10 cellular contexts compared by ENCODE assay signal in the genomic region with DNA sequence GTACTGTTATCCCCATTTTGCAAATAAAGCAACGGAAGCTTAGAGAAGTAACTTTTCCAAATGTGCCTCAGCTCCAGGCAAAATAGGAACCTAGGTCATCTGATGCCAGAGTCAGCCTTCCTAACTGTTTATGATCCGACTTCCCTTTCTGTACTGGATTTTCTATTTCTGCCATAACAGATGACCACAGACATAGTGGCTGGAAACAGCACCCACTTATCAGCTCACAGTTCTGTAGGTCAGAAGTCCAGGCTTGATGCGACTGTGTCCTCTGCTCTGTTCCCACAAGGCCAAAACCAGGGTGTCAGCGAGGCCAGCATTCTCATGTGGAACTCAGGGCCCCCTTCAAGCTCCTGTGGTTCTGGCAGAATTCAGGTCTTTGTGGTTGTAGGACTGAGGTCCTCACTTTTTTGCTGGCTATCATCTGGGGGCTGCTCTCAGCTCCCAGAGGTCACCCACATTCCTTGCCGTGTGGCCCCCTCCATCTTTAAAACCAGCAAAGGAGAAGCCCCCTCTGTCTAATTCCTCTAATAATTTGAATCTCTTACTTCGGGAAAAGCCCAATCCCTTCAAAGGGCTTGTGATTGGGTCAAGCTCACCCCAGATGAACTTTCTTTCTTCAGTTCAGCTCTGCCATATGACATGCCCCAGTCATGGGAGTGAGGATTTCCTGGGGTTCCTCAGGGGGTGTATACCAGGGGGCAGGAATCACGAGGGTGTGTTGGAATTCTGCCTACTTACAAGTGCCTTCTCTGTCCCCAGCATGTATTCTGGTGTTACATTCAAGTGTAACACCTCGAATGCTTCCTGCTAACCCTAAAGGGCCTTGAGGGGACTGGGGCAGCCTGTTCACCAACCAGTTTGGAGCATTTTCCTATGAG. TPM values are rescaled to one million over a fixed set of nuclear protein-coding genes. Genes with fewer than 3 reads are reported as not detected.
DNase-seq lines count a peak whose midpoint lies in the region; ATAC-seq, FAIRE-seq and TF ChIP-seq lines count a peak whose summit lies in the region.
"Had no signal": no experiment of that assay in that cellular context is flagged by ENCODE, and none has a peak within 500 bp of the region (broad histone marks: within the 10 kb centered on the region; RNA-seq: fewer than 3 reads in every experiment).

No MANE protein-coding gene starts in this region.

- H4K20me1 ChIP-seq in astrocyte (ENCODE audit: insufficient read depth, low read length), result no peaks in the 10 kb centered on the region

- H3K9me3 ChIP-seq in astrocyte (ENCODE audit: insufficient read depth, low read depth, low read length), result no peaks in the 10 kb centered on the region
- no peaks in the 10 kb centered on the region for H3K9me3 ChIP-seq in kidney (ENCODE audit: control insufficient read depth in 1 of 2, low read length in 2 of 2)
- H3K9me3 ChIP-seq in thoracic aorta, result no peaks in the 10 kb centered on the region

- H3K4me3 ChIP-seq in astrocyte (ENCODE audit: insufficient read depth, low read depth, low read length) (no peak overlapping the region), kidney (ENCODE audit: low read length in 2 of 2) (no peak overlapping the region), thoracic aorta (peak overlapping the region; percentile 90)

- no peak overlapping the region for H3K27ac ChIP-seq in astrocyte (ENCODE audit: low read depth, low read length)
- no peak overlapping the region for H3K27ac ChIP-seq in kidney (ENCODE audit: low read depth in 2 of 2, low read length in 2 of 2)
- H3K27ac ChIP-seq in thoracic aorta, result peak overlapping the region in 1 of 2 donors; percentile 0

- H3K4me1 Mint-ChIP-seq in activated T-cell treated with anti-CD3 and anti-CD28 coated beads, Interleukin-2, amount 50 U/mL, for 24 hours (ENCODE audit: low read depth), result peaks cover 14% of the 10 kb centered on the region
- peaks cover 57% of the 10 kb centered on the region for H3K4me1 Mint-ChIP-seq in astrocyte (ENCODE audit: low read depth, unreplicated experiment)

- H3K9me3 Mint-ChIP-seq in activated T-cell treated with anti-CD3 and anti-CD28 coated beads, Interleukin-2, amount 50 U/mL, for 24 hours, result no peaks in the 10 kb centered on the region
- no peaks in the 10 kb centered on the region for H3K9me3 Mint-ChIP-seq in astrocyte (ENCODE audit: unreplicated experiment)

- FAIRE-seq in astrocyte (lab: Jason Lieb, UNC) (no peak), kidney (lab: Jason Lieb, UNC) (no peak), HTR-8/SVneo (lab: Jason Lieb, UNC) (no peak)
- FAIRE-seq: RCC 7860 had no signal

- TF ChIP-seq CTCF in astrocyte (IDR thresholded peaks at IDR 0.05; ENCODE audit: insufficient read depth, low read depth, low read length), result no peak
- TF ChIP-seq CTCF in kidney (IDR thresholded peaks at IDR 0.05; ENCODE audit: borderline replicate concordance, extremely low read depth, insufficient read depth), result no peak
- TF ChIP-seq CTCF in thoracic aorta (IDR thresholded peaks at IDR 0.05), result no peak

- H3K4me2 ChIP-seq in astrocyte (ENCODE audit: low read length), result peak overlapping the region; percentile 82

- DNase-seq in activated T-cell treated with anti-CD3 and anti-CD28 coated beads, Interleukin-2, amount 50 U/mL, for 24 hours, result no peak
- DNase-seq in activated T-cell treated with anti-CD3 and anti-CD28 coated beads, Interleukin-2, amount 50 U/mL, for 1 hour, result no peak
- DNase-seq in astrocyte (ENCODE audit: low read depth), result no peak
- DNase-seq in kidney, result peak; percentile 32
- DNase-seq in thoracic aorta (ENCODE audit: low spot score), result no peak
- DNase-seq in 8988T, result no peak
- no peak for DNase-seq in HTR-8/SVneo (ENCODE audit: insufficient read length, low spot score)

- no peak overlapping the region for H3K27ac Mint-ChIP-seq in activated T-cell treated with anti-CD3 and anti-CD28 coated beads, Interleukin-2, amount 50 U/mL, for 24 hours
- H3K27ac Mint-ChIP-seq in astrocyte (ENCODE audit: unreplicated experiment), result peak overlapping the region; percentile 66

- no peaks in the 10 kb centered on the region for H3K36me3 ChIP-seq in astrocyte (ENCODE audit: insufficient read depth, low read length)
- H3K36me3 ChIP-seq in kidney (ENCODE audit: control insufficient read depth in 1 of 2, insufficient read depth in 2 of 2, low read length in 2 of 2), result no peaks in the 10 kb centered on the region
- H3K36me3 ChIP-seq in thoracic aorta, result no peaks in the 10 kb centered on the region

- ATAC-seq in thoracic aorta (ENCODE audit: insufficient number of reproducible peaks, low FRiP score, low read depth) (no peak), HG02759 (IDR thresholded peaks at IDR 0.05; ENCODE audit: unreplicated experiment) (no peak)

- peaks cover 65% of the 10 kb centered on the region for H3K27me3 Mint-ChIP-seq in activated T-cell treated with anti-CD3 and anti-CD28 coated beads, Interleukin-2, amount 50 U/mL, for 24 hours
- peaks cover under 1% of the 10 kb centered on the region for H3K27me3 Mint-ChIP-seq in astrocyte (ENCODE audit: low read depth, unreplicated experiment)

- H3K4me3 Mint-ChIP-seq in activated T-cell treated with anti-CD3 and anti-CD28 coated beads, Interleukin-2, amount 50 U/mL, for 24 hours, result peak overlapping the region; percentile 70
- H3K4me3 Mint-ChIP-seq in astrocyte (ENCODE audit: unreplicated experiment), result peak overlapping the region; percentile 77

- intact Hi-C loops in kidney (cut with DNase I), result no loop called here

- H3K27me3 ChIP-seq in astrocyte (ENCODE audit: insufficient read depth, low read length) (no peaks in the 10 kb centered on the region), thoracic aorta (replicated peaks; ENCODE audit: insufficient read depth) (no peaks in the 10 kb centered on the region)

- peaks cover 37% of the 10 kb centered on the region for H3K4me1 ChIP-seq in astrocyte (ENCODE audit: insufficient read depth, low read length)
- peaks cover 4 to 10% of the 10 kb centered on the region in 2 donors for H3K4me1 ChIP-seq in kidney (ENCODE audit: control insufficient read depth in 1 of 2, insufficient read depth in 1 of 2, low read depth in 1 of 2, low read length in 2 of 2)
- H3K4me1 ChIP-seq in thoracic aorta (ENCODE audit: control insufficient read depth in 1 of 2, low read depth in 2 of 2), result peaks cover 6 to 27% of the 10 kb centered on the region in 2 donors

- H3K79me2 ChIP-seq in astrocyte (ENCODE audit: insufficient read depth, low read length), result no peaks in the 10 kb centered on the region

- no peaks in the 10 kb centered on the region for H3K36me3 Mint-ChIP-seq in activated T-cell treated with anti-CD3 and anti-CD28 coated beads, Interleukin-2, amount 50 U/mL, for 24 hours (ENCODE audit: low read depth)
- peaks cover 2% of the 10 kb centered on the region for H3K36me3 Mint-ChIP-seq in astrocyte (ENCODE audit: low read depth, unreplicated experiment)

- H2AFZ ChIP-seq in astrocyte (ENCODE audit: low read depth, low read length), result no peak overlapping the region

- no peak overlapping the region for H3K9ac ChIP-seq in astrocyte (ENCODE audit: low read length)
- peak overlapping the region in 1 of 2 donors; percentile 2 for H3K9ac ChIP-seq in kidney (ENCODE audit: low read length in 2 of 2)

RNA-seq across cellular contexts. Expression of a gene that starts 15.3 kb away (rescaled TPM):
- total RNA-seq in astrocyte, result 1.4 TPM in 2 replicates
- total RNA-seq in kidney, result 6.5 TPM
- 5.7 TPM for polyA plus RNA-seq in kidney (ENCODE audit: insufficient read depth, low read depth, low replicate concordance)
- 1 to 10 TPM; 3.5 to 6.9 TPM for total RNA-seq in thoracic aorta

RNA-seq across cellular contexts. Expression of a gene that starts 36.2 kb away (rescaled TPM):
- 0.20 TPM in 1 of 2 replicates, not detected in the other for total RNA-seq in astrocyte
- 0.82 TPM for total RNA-seq in kidney
- 5.3 TPM for polyA plus RNA-seq in kidney (ENCODE audit: insufficient read depth, low read depth, low replicate concordance)
- not detected for total RNA-seq in thoracic aorta

RNA-seq across cellular contexts. Expression of a gene that starts 39.3 kb away (rescaled TPM):
- 0.14 TPM in 1 of 2 replicates, not detected in the other for total RNA-seq in astrocyte
- total RNA-seq in kidney, result 175 TPM
- 355 TPM for polyA plus RNA-seq in kidney (ENCODE audit: insufficient read depth, low read depth, low replicate concordance)
- 1 to 10 TPM in 1 of 2 donors, not detected in 1; 1.1 TPM for total RNA-seq in thoracic aorta
- total RNA-seq: left colon had no signal

Comparison
In these comparisons a context has a peak if more than half of its experiments do, and no peak if none do; other contexts are left out.
1. RNA of a gene that starts 39.3 kb away (total RNA-seq): 175 TPM in kidney (single experiment); 1.1 TPM in thoracic aorta and 0.14 TPM in astrocyte; every median in the first group is over 10 times any median in the second.